In genomic region chr17:50090971-50091950, GRCh38 we compare ENCODE assay signal across 25 cellular contexts. TPM values are rescaled to one million over a fixed set of nuclear protein-coding genes. Genes with fewer than 3 reads are reported as not detected.
A peak's percentile ranks its signal among the peaks of the same experiment; 100 is the strongest.
DNase-seq lines count a peak whose midpoint lies in the region; TF ChIP-seq lines count a peak whose summit lies in the region.
"Had no signal": no experiment of that assay in that cellular context is flagged by ENCODE, and none has a peak within 500 bp of the region (broad histone marks: within the 10 kb centered on the region; RNA-seq: fewer than 3 reads in every experiment).

No MANE protein-coding gene starts in this region.

- H3K4me3 Mint-ChIP-seq in Calu3 (ENCODE audit: low read depth, unreplicated experiment) (no peak overlapping the region), osteocyte (ENCODE audit: unreplicated experiment) (no peak overlapping the region)
- H3K4me3 Mint-ChIP-seq: activated naive CD4-positive, alpha-beta T cell treated with anti-CD3 and anti-CD28 coated beads, Interleukin-2, amount 50 U/mL, for 24 hours; GM23338; T-cell had no signal

- peaks cover 99% of the 10 kb centered on the region for H3K36me3 Mint-ChIP-seq in Calu3 (ENCODE audit: insufficient read depth, unreplicated experiment)
- H3K36me3 Mint-ChIP-seq in osteocyte (ENCODE audit: unreplicated experiment), result peaks cover 21% of the 10 kb centered on the region
- H3K36me3 Mint-ChIP-seq: activated naive CD4-positive, alpha-beta T cell treated with anti-CD3 and anti-CD28 coated beads, Interleukin-2, amount 50 U/mL, for 24 hours; T-cell had no signal

- peaks cover 3% of the 10 kb centered on the region for H3K27me3 ChIP-seq in NT2/D1 (ENCODE audit: insufficient read depth, insufficient read length)
- H3K27me3 ChIP-seq: testis had no signal

- H3K4me1 ChIP-seq in NT2/D1 (ENCODE audit: insufficient read depth, insufficient read length), result peaks cover 8% of the 10 kb centered on the region

- peaks cover 32% of the 10 kb centered on the region for H3K36me3 ChIP-seq in NT2/D1 (ENCODE audit: insufficient read depth, insufficient read length, low read length)

- H3K27me3 Mint-ChIP-seq in Calu3 (ENCODE audit: unreplicated experiment) (no peaks in the 10 kb centered on the region), osteocyte (ENCODE audit: unreplicated experiment) (no peaks in the 10 kb centered on the region)
- H3K27me3 Mint-ChIP-seq: activated naive CD4-positive, alpha-beta T cell treated with anti-CD3 and anti-CD28 coated beads, Interleukin-2, amount 50 U/mL, for 24 hours; CD8-positive, alpha-beta memory T cell; T-cell had no signal

- H3K27ac ChIP-seq in coronary artery, result peak overlapping the region; percentile 10 to 17
- H3K27ac ChIP-seq: KMS-11, testis had no signal

- H3K27ac Mint-ChIP-seq in Calu3 (ENCODE audit: unreplicated experiment), result peak overlapping the region; percentile 65
- H3K27ac Mint-ChIP-seq in osteocyte (ENCODE audit: unreplicated experiment), result peak overlapping the region; percentile 66
- H3K27ac Mint-ChIP-seq: activated naive CD4-positive, alpha-beta T cell treated with anti-CD3 and anti-CD28 coated beads, Interleukin-2, amount 50 U/mL, for 24 hours; GM23338; T-cell had no signal

- no peaks in the 10 kb centered on the region for H3K9me3 ChIP-seq in NT2/D1 (ENCODE audit: insufficient read depth, low read length)
- H3K9me3 ChIP-seq: testis had no signal

- H3K9me3 Mint-ChIP-seq in Calu3 (ENCODE audit: low read depth, unreplicated experiment) (no peaks in the 10 kb centered on the region), osteocyte (ENCODE audit: unreplicated experiment) (no peaks in the 10 kb centered on the region)
- H3K9me3 Mint-ChIP-seq: activated naive CD4-positive, alpha-beta T cell treated with anti-CD3 and anti-CD28 coated beads, Interleukin-2, amount 50 U/mL, for 24 hours; CD8-positive, alpha-beta memory T cell; GM23338; T-cell had no signal

- TF ChIP-seq CTCF in Calu3 (IDR thresholded peaks at IDR 0.05; ENCODE audit: unreplicated experiment) (no peak), coronary artery (IDR thresholded peaks at IDR 0.05) (no peak), osteocyte (IDR thresholded peaks at IDR 0.05) (no peak)

- peak overlapping the region; percentile 11 for H3K9ac ChIP-seq in NT2/D1 (ENCODE audit: insufficient read length, low read depth)
- H3K9ac ChIP-seq: KMS-11 had no signal

- CTCF ChIA-PET in Calu3 (lab: Charles Lee), result interaction anchor here (1.1 to 3.8 kb wide), 3 partner anchors 27 to 64 kb away, joined by 4 to 34 read pairs (median 4); no protein-coding TSS in a partner anchor

- H3K4me3 ChIP-seq in NT2/D1 (ENCODE audit: insufficient read length, low read depth) (no peak overlapping the region), coronary artery (no peak overlapping the region)
- H3K4me3 ChIP-seq: GM23338, testis had no signal

- peaks cover 33% of the 10 kb centered on the region for H3K4me1 Mint-ChIP-seq in Calu3 (ENCODE audit: low read depth, unreplicated experiment)
- H3K4me1 Mint-ChIP-seq in osteocyte (ENCODE audit: unreplicated experiment), result peaks cover 25% of the 10 kb centered on the region

- DNase-seq in Calu3 (no peak), NT2/D1 (ENCODE audit: low read depth, low spot score) (no peak), coronary artery (ENCODE audit: low spot score) (no peak), osteocyte (ENCODE audit: extremely low spot score, unreplicated experiment) (no peak), pons (ENCODE audit: low spot score) (no peak), cortex of kidney (lab: John Stamatoyannopoulos, UW) (no peak), NCI-H774 (lab: John Stamatoyannopoulos, UW) (no peak)
- DNase-seq: activated CD4-positive, alpha-beta T cell treated with anti-CD3 and anti-CD28 coated beads for 48 hours; amniotic stem cell; CD8-positive, alpha-beta memory T cell; DMS 273 treated with DMSO at 0.1 percent for 48 hours; effector CD8-positive, alpha-beta T cell; erythroblast; NCI-H1417; NCI-H2029; NCI-H526; NK-92 treated with Interleukin-12 subunit alpha and Interleukin-12 subunit beta, amount 100 ng/mL, for 24 hours; PC-3; SIG-M5; stimulated activated naive CD8-positive, alpha-beta T cell treated with anti-CD3 and anti-CD28 coated beads, Interleukin-15, Interleukin-2, amounts not matched to agents 100 U/mL and 50 U/mL, for 24 hours; T-cell; testis had no signal

- no TSS peak for BruUV-seq in Calu3 (replicated peaks; lab: Mats Ljungman, UMichigan)

- intact Hi-C loops in Calu3 (cut with micrococcal nuclease; ENCODE audit: unreplicated experiment), result loop anchor here (5.0 kb wide), 1 partner anchor 34 kb away; the partner anchor contains the start of gene ITGA3

RNA-seq across cellular contexts. Expression of gene PDK2, which starts 3.9 kb away (rescaled TPM):
- total RNA-seq in Calu3 (2022) (29.5 and 39.1 TPM in 2 replicates), osteocyte (66.2 and 67.0 TPM in 2 replicates)

RNA-seq across cellular contexts. Expression of gene ITGA3, which starts 35.4 kb away (rescaled TPM):
- total RNA-seq in Calu3 (2022) (539 and 709 TPM in 2 replicates), osteocyte (201 and 221 TPM in 2 replicates)

RNA-seq across cellular contexts. Expression of gene SAMD14, which starts 38.7 kb away (rescaled TPM):
- total RNA-seq in Calu3 (2022) (not detected in 2 replicates), osteocyte (36.1 and 36.8 TPM in 2 replicates)

RNA-seq across cellular contexts. Expression of gene PPP1R9B, which starts 59.2 kb away (rescaled TPM):
- total RNA-seq in Calu3 (2022) (74.3 and 89.7 TPM in 2 replicates), osteocyte (175 and 176 TPM in 2 replicates)

Comparison
In these comparisons a context has a peak if more than half of its experiments do, and no peak if none do; other contexts are left out.
1. RNA of gene SAMD14, which starts 38.7 kb away (total RNA-seq): 36.1 to 36.8 TPM in osteocyte; not detected in Calu3; every median in the first group is over 10 times any median in the second.